39 cellular contexts compared by ENCODE assay signal in genomic region chr1:210027994-210028393, GRCh38.
"Had no signal": no experiment of that assay in that cellular context is flagged by ENCODE, and none has a peak within 500 bp of the region (broad histone marks: within the 10 kb centered on the region; RNA-seq: fewer than 3 reads in every experiment).

No MANE protein-coding gene starts in this region.

- H3K4me3 ChIP-seq: adrenal gland, ascending aorta, body of pancreas, breast epithelium, cardiac muscle cell had no signal

- DNase-seq: activated effector memory CD4-positive, alpha-beta T cell treated with anti-CD3 and anti-CD28 coated beads, Interleukin-2, amount 50 U/mL, for 16 hours; activated effector memory CD4-positive, alpha-beta T cell treated with Interleukin-2 at 50 U/mL for 16 hours; activated gamma-delta T cell; activated gamma-delta T cell treated with Interleukin-2 at 50 U/mL for 16 hours; activated naive CD4-positive, alpha-beta T cell; activated naive CD4-positive, alpha-beta T cell treated with anti-CD3 and anti-CD28 coated beads for 36 hours; activated naive CD4-positive, alpha-beta T cell treated with anti-CD3 and anti-CD28 coated beads, Interleukin-2, amount 10 ng/mL, durations not matched to agents 7 days and 5 days; activated naive CD4-positive, alpha-beta T cell treated with anti-CD3 and anti-CD28 coated beads, Interleukin-2, amount 50 U/mL, for 16 hours; activated naive CD4-positive, alpha-beta T cell treated with Interleukin-2 at 50 U/mL for 16 hours; activated naive CD8-positive, alpha-beta T cell treated with anti-CD3 and anti-CD28 coated beads for 36 hours; activated naive CD8-positive, alpha-beta T cell treated with anti-CD3 and anti-CD28 coated beads, Interleukin-2, amount 10 ng/mL, durations not matched to agents 7 days and 5 days; activated naive CD8-positive, alpha-beta T cell treated with anti-CD3 and anti-CD28 coated beads, Interleukin-2, amount 50 U/mL, for 24 hours; activated T-cell treated with anti-CD3 and anti-CD28 coated beads, Interleukin-2, amount 50 U/mL, for 24 hours; activated T-cell treated with anti-CD3 and anti-CD28 coated beads, Interleukin-2, amount 50 U/mL, for 4 hours; activated T-cell treated with anti-CD3 and anti-CD28 coated beads, Interleukin-2, amount 50 U/mL, for 48 hours; activated T-cell treated with anti-CD3 and anti-CD28 coated beads, Interleukin-2, amount 50 U/mL, for 72 hours; adrenal gland; amniotic stem cell; amygdala; anterior cingulate cortex; aorta; body of pancreas; brain microvascular endothelial cell; caudate nucleus; central memory CD4-positive, alpha-beta T cell; cerebellar nuclear complex had no signal

- FAIRE-seq: astrocyte, bronchial epithelial cell had no signal

- H3K27ac Mint-ChIP-seq: activated naive CD4-positive, alpha-beta T cell treated with anti-CD3 and anti-CD28 coated beads for 36 hours; activated naive CD4-positive, alpha-beta T cell treated with anti-CD3 and anti-CD28 coated beads, Interleukin-2, amount 10 ng/mL, durations not matched to agents 7 days and 5 days; activated naive CD4-positive, alpha-beta T cell treated with anti-CD3 and anti-CD28 coated beads, Interleukin-2, amount 50 U/mL, for 24 hours; activated naive CD4-positive, alpha-beta T cell treated with anti-CD3 and anti-CD28 coated beads, Interleukin-2, amount 50 U/mL, for 72 hours; activated naive CD8-positive, alpha-beta T cell; activated naive CD8-positive, alpha-beta T cell treated with anti-CD3 and anti-CD28 coated beads for 36 hours; activated naive CD8-positive, alpha-beta T cell treated with anti-CD3 and anti-CD28 coated beads, Interleukin-2, amount 10 ng/mL, durations not matched to agents 7 days and 5 days; activated naive CD8-positive, alpha-beta T cell treated with anti-CD3 and anti-CD28 coated beads, Interleukin-2, amount 50 U/mL, for 24 hours; activated T-cell treated with anti-CD3 and anti-CD28 coated beads, Interleukin-2, amount 50 U/mL, for 24 hours; activated T-cell treated with anti-CD3 and anti-CD28 coated beads, Interleukin-2, amount 50 U/mL, for 72 hours; activated T-helper 1 cell treated with anti-CD3 and anti-CD28 coated beads, Interleukin-12 subunit alpha, Interleukin-12 subunit beta, Interleukin-2, Interleukin-4 antibody, amounts not matched to agents 30 ng/mL and 10 ng/mL and 1 ng/mL, durations not matched to agents 14 hours and 24 hours and 36 hours; activated T-helper 17 cell treated with anti-CD3 and anti-CD28 coated beads, Interleukin-2, amount 50 U/mL, for 72 hours; activated T-helper 2 cell treated with anti-CD3 and anti-CD28 coated beads, Interferon-gamma antibody, Interleukin-2, Interleukin-4, amounts not matched to agents 10 μg/mL and 5 μg/mL and 100 μg/mL, durations not matched to agents 14 hours and 24 hours and 36 hours; brain had no signal

- H3K27me3 ChIP-seq: adrenal gland, ascending aorta, body of pancreas, brain microvascular endothelial cell, breast epithelium, cardiac muscle cell had no signal

- H3K27ac ChIP-seq: adrenal gland, ascending aorta, body of pancreas, brain microvascular endothelial cell, breast epithelium, cardiac muscle cell had no signal

- H3K9me3 Mint-ChIP-seq: activated naive CD4-positive, alpha-beta T cell treated with anti-CD3 and anti-CD28 coated beads, Interleukin-2, amount 10 ng/mL, durations not matched to agents 7 days and 5 days; activated naive CD4-positive, alpha-beta T cell treated with anti-CD3 and anti-CD28 coated beads, Interleukin-2, amount 50 U/mL, for 24 hours; activated naive CD8-positive, alpha-beta T cell treated with anti-CD3 and anti-CD28 coated beads, Interleukin-2, amount 10 ng/mL, durations not matched to agents 7 days and 5 days; activated T-cell treated with anti-CD3 and anti-CD28 coated beads, Interleukin-2, amount 50 U/mL, for 24 hours; activated T-cell treated with anti-CD3 and anti-CD28 coated beads, Interleukin-2, amount 50 U/mL, for 4 hours; activated T-helper 1 cell treated with anti-CD3 and anti-CD28 coated beads, Interleukin-12 subunit alpha, Interleukin-12 subunit beta, Interleukin-2, Interleukin-4 antibody, amounts not matched to agents 30 ng/mL and 10 ng/mL and 1 ng/mL, durations not matched to agents 14 hours and 24 hours and 36 hours; activated T-helper 2 cell treated with anti-CD3 and anti-CD28 coated beads, Interferon-gamma antibody, Interleukin-2, Interleukin-4, amounts not matched to agents 10 μg/mL and 5 μg/mL and 100 μg/mL, durations not matched to agents 14 hours and 24 hours and 36 hours had no signal

- H3K27me3 Mint-ChIP-seq: activated naive CD4-positive, alpha-beta T cell treated with anti-CD3 and anti-CD28 coated beads, Interleukin-2, amount 10 ng/mL, durations not matched to agents 7 days and 5 days; activated naive CD8-positive, alpha-beta T cell treated with anti-CD3 and anti-CD28 coated beads, Interleukin-2, amount 10 ng/mL, durations not matched to agents 7 days and 5 days; activated T-cell treated with anti-CD3 and anti-CD28 coated beads, Interleukin-2, amount 50 U/mL, for 24 hours had no signal

- ATAC-seq: activated naive CD4-positive, alpha-beta T cell treated with anti-CD3 and anti-CD28 coated beads, Interleukin-2, amount 50 U/mL, for 72 hours; activated naive CD8-positive, alpha-beta T cell treated with anti-CD3 and anti-CD28 coated beads, Interleukin-2, amount 50 U/mL, for 24 hours; activated T-cell treated with anti-CD3 and anti-CD28 coated beads, Interleukin-2, amount 50 U/mL, for 4 hours; activated T-cell treated with anti-CD3 and anti-CD28 coated beads, Interleukin-2, amount 50 U/mL, for 72 hours; activated T-helper 17 cell treated with anti-CD3 and anti-CD28 coated beads, Interleukin-2, amount 50 U/mL, for 72 hours; body of pancreas had no signal

- H3K36me3 ChIP-seq: adrenal gland, ascending aorta, brain microvascular endothelial cell, breast epithelium, cardiac muscle cell had no signal

- H3K4me3 Mint-ChIP-seq: activated naive CD4-positive, alpha-beta T cell treated with anti-CD3 and anti-CD28 coated beads for 36 hours; activated naive CD4-positive, alpha-beta T cell treated with anti-CD3 and anti-CD28 coated beads, Interleukin-2, amount 10 ng/mL, durations not matched to agents 7 days and 5 days; activated naive CD4-positive, alpha-beta T cell treated with anti-CD3 and anti-CD28 coated beads, Interleukin-2, amount 50 U/mL, for 24 hours; activated naive CD8-positive, alpha-beta T cell; activated naive CD8-positive, alpha-beta T cell treated with anti-CD3 and anti-CD28 coated beads for 36 hours; activated naive CD8-positive, alpha-beta T cell treated with anti-CD3 and anti-CD28 coated beads, Interleukin-2, amount 10 ng/mL, durations not matched to agents 7 days and 5 days; activated naive CD8-positive, alpha-beta T cell treated with anti-CD3 and anti-CD28 coated beads, Interleukin-2, amount 50 U/mL, for 24 hours; activated T-cell treated with anti-CD3 and anti-CD28 coated beads, Interleukin-2, amount 50 U/mL, for 24 hours; activated T-cell treated with anti-CD3 and anti-CD28 coated beads, Interleukin-2, amount 50 U/mL, for 4 hours; activated T-cell treated with anti-CD3 and anti-CD28 coated beads, Interleukin-2, amount 50 U/mL, for 72 hours; activated T-helper 1 cell treated with anti-CD3 and anti-CD28 coated beads, Interleukin-12 subunit alpha, Interleukin-12 subunit beta, Interleukin-2, Interleukin-4 antibody, amounts not matched to agents 30 ng/mL and 10 ng/mL and 1 ng/mL, durations not matched to agents 14 hours and 24 hours and 36 hours; activated T-helper 17 cell treated with anti-CD3 and anti-CD28 coated beads, Interleukin-2, amount 50 U/mL, for 72 hours; brain; central memory CD8-positive, alpha-beta T cell had no signal

- H3K36me3 Mint-ChIP-seq: activated naive CD4-positive, alpha-beta T cell treated with anti-CD3 and anti-CD28 coated beads, Interleukin-2, amount 10 ng/mL, durations not matched to agents 7 days and 5 days; activated naive CD4-positive, alpha-beta T cell treated with anti-CD3 and anti-CD28 coated beads, Interleukin-2, amount 50 U/mL, for 24 hours; activated naive CD4-positive, alpha-beta T cell treated with anti-CD3 and anti-CD28 coated beads, Interleukin-2, amount 50 U/mL, for 72 hours; activated naive CD8-positive, alpha-beta T cell; activated naive CD8-positive, alpha-beta T cell treated with anti-CD3 and anti-CD28 coated beads for 36 hours; activated naive CD8-positive, alpha-beta T cell treated with anti-CD3 and anti-CD28 coated beads, Interleukin-2, amount 10 ng/mL, durations not matched to agents 7 days and 5 days had no signal

- H3K4me1 Mint-ChIP-seq: activated naive CD4-positive, alpha-beta T cell treated with anti-CD3 and anti-CD28 coated beads, Interleukin-2, amount 10 ng/mL, durations not matched to agents 7 days and 5 days; activated naive CD4-positive, alpha-beta T cell treated with anti-CD3 and anti-CD28 coated beads, Interleukin-2, amount 50 U/mL, for 24 hours; activated naive CD8-positive, alpha-beta T cell treated with anti-CD3 and anti-CD28 coated beads for 36 hours; activated naive CD8-positive, alpha-beta T cell treated with anti-CD3 and anti-CD28 coated beads, Interleukin-2, amount 10 ng/mL, durations not matched to agents 7 days and 5 days; activated naive CD8-positive, alpha-beta T cell treated with anti-CD3 and anti-CD28 coated beads, Interleukin-2, amount 50 U/mL, for 24 hours; activated T-helper 17 cell treated with anti-CD3 and anti-CD28 coated beads, Interleukin-2, amount 50 U/mL, for 72 hours; brain; central memory CD8-positive, alpha-beta T cell had no signal

- H3K9me3 ChIP-seq: adrenal gland, ascending aorta, breast epithelium had no signal

- H3K4me1 ChIP-seq: adrenal gland, ascending aorta, body of pancreas, breast epithelium had no signal
